8 cellular contexts compared by ENCODE assay signal in the genomic region with DNA sequence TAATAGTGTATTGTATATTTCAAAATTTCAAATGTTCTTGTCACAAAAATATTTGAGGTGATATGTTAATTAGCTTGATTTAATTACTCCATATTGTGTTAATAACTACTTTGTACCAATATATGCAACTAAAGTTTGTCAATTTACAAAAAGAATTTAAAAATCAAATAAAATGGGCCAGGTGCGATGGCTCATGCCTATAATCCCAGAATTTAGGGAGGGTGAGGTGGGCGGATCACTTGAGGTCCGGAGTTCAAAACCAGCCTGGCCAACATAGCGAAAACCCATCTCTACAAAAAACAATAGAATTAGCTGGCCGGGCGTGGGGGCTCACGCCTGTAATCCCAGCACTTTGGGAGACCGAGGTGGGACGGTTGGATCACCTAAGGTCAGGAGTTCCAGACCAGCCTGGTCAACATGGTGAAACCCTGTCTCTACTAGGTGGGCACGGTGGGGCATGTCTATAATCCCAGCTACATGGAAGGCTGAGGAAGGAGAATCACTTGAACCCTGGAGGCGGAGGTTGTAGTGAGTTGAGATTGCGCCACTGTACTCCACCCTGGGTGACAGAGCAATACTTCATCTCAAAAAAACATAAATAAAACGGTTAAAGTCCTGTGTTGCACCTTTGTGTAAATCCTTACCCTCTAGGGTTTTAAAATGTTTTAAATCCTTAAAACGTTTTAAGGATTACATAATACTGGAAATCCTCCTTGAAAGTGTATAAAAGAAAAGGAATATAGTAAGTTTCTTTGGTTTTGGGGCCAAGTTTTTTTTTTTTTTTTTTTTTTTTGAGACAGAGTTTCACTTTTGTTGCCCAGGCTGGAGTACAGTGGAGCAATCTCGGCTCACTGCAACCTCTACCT. TPM values are rescaled to one million over a fixed set of nuclear protein-coding genes. Genes with fewer than 3 reads are reported as not detected.
A peak's percentile ranks its signal among the peaks of the same experiment; 100 is the strongest.
DNase-seq lines count a peak whose midpoint lies in the region; ATAC-seq, FAIRE-seq and TF ChIP-seq lines count a peak whose summit lies in the region.

No MANE protein-coding gene starts in this region.

- peak overlapping the region; percentile 81 for H3K27ac Mint-ChIP-seq in activated CD8-positive, alpha-beta T cell treated with anti-CD3 and anti-CD28 coated beads, Interleukin-2, amount 10 ng/mL, durations not matched to agents 7 days and 5 days

- no peaks in the 10 kb centered on the region for H3K36me3 ChIP-seq in kidney (ENCODE audit: control insufficient read depth in 1 of 2, insufficient read depth in 2 of 2, low read length in 2 of 2)
- no peaks in the 10 kb centered on the region for H3K36me3 ChIP-seq in suprapubic skin

- H3K4me3 ChIP-seq in kidney (ENCODE audit: low read length in 2 of 2) (peak overlapping the region; percentile 82 to 84), suprapubic skin (peak overlapping the region; percentile 57)

- H3K27ac ChIP-seq in kidney (ENCODE audit: low read depth in 2 of 2, low read length in 2 of 2) (peak overlapping the region; percentile 51 to 94), suprapubic skin (no peak overlapping the region)

- POLR2A ChIA-PET in activated CD8-positive, alpha-beta T cell treated with anti-CD3 and anti-CD28 coated beads, Interleukin-2, amount 10 ng/mL, durations not matched to agents 7 days and 5 days (lab: Charles Lee): interaction anchor here (0.6 to 3.4 kb wide), 5 partner anchors 14 to 179 kb away, joined by 3 to 20 read pairs (median 3); a partner anchor contains a TSS

- H3K9me3 Mint-ChIP-seq in activated T-cell treated with anti-CD3 and anti-CD28 coated beads, Interleukin-2, amount 50 U/mL, for 4 hours: no peaks in the 10 kb centered on the region
- no peaks in the 10 kb centered on the region for H3K9me3 Mint-ChIP-seq in activated CD8-positive, alpha-beta T cell treated with anti-CD3 and anti-CD28 coated beads, Interleukin-2, amount 10 ng/mL, durations not matched to agents 7 days and 5 days (ENCODE audit: insufficient read depth)

- ATAC-seq in activated T-cell treated with anti-CD3 and anti-CD28 coated beads, Interleukin-2, amount 50 U/mL, for 4 hours: no peak
- ATAC-seq in activated CD8-positive, alpha-beta T cell treated with anti-CD3 and anti-CD28 coated beads, Interleukin-2, amount 10 ng/mL, durations not matched to agents 7 days and 5 days: no peak
- no peak for ATAC-seq in HG03342 (IDR thresholded peaks at IDR 0.05; ENCODE audit: unreplicated experiment)

- H3K4me1 ChIP-seq in kidney (ENCODE audit: control insufficient read depth in 1 of 2, insufficient read depth in 1 of 2, low read depth in 1 of 2, low read length in 2 of 2): peaks cover 8 to 12% of the 10 kb centered on the region in 2 donors
- peaks cover 48% of the 10 kb centered on the region for H3K4me1 ChIP-seq in suprapubic skin

- no peaks in the 10 kb centered on the region for H3K27me3 ChIP-seq in suprapubic skin

- intact Hi-C loops in kidney (cut with DNase I): no loop called here

- no peak for TF ChIP-seq CTCF in kidney (IDR thresholded peaks at IDR 0.05; ENCODE audit: borderline replicate concordance, extremely low read depth, insufficient read depth)
- no peak for TF ChIP-seq CTCF in suprapubic skin (IDR thresholded peaks at IDR 0.05)

- H3K9me3 ChIP-seq in kidney (ENCODE audit: control insufficient read depth in 1 of 2, low read length in 2 of 2) (no peaks in the 10 kb centered on the region), suprapubic skin (no peaks in the 10 kb centered on the region)

- H3K27me3 Mint-ChIP-seq in activated T-cell treated with anti-CD3 and anti-CD28 coated beads, Interleukin-2, amount 50 U/mL, for 4 hours (ENCODE audit: low read depth): no peaks in the 10 kb centered on the region
- no peaks in the 10 kb centered on the region for H3K27me3 Mint-ChIP-seq in activated CD8-positive, alpha-beta T cell treated with anti-CD3 and anti-CD28 coated beads, Interleukin-2, amount 10 ng/mL, durations not matched to agents 7 days and 5 days (ENCODE audit: low read depth)

- CTCF ChIA-PET in activated CD8-positive, alpha-beta T cell treated with anti-CD3 and anti-CD28 coated beads, Interleukin-2, amount 10 ng/mL, durations not matched to agents 7 days and 5 days (lab: Charles Lee): interaction anchor here (0.9 to 4.4 kb wide), 16 partner anchors 13 to 280 kb away, joined by 3 to 44 read pairs (median 6); a partner anchor contains a TSS

- no peak for TF ChIP-seq EP300 in suprapubic skin (IDR thresholded peaks at IDR 0.05)

- WGBS in suprapubic skin: 53% methylated on average over 15 of the region's 15 CpGs

- no peak for FAIRE-seq in kidney (lab: Jason Lieb, UNC)

- peaks cover 15% of the 10 kb centered on the region for H3K36me3 Mint-ChIP-seq in activated T-cell treated with anti-CD3 and anti-CD28 coated beads, Interleukin-2, amount 50 U/mL, for 4 hours (ENCODE audit: insufficient read depth)
- H3K36me3 Mint-ChIP-seq in activated CD8-positive, alpha-beta T cell treated with anti-CD3 and anti-CD28 coated beads, Interleukin-2, amount 10 ng/mL, durations not matched to agents 7 days and 5 days (ENCODE audit: low read depth): peaks cover 35% of the 10 kb centered on the region

- no peak for TF ChIP-seq POLR2A in suprapubic skin (IDR thresholded peaks at IDR 0.05)

- peak overlapping the region; percentile 95 for H3K4me3 Mint-ChIP-seq in activated T-cell treated with anti-CD3 and anti-CD28 coated beads, Interleukin-2, amount 50 U/mL, for 4 hours
- peak overlapping the region; percentile 87 for H3K4me3 Mint-ChIP-seq in activated CD8-positive, alpha-beta T cell treated with anti-CD3 and anti-CD28 coated beads, Interleukin-2, amount 10 ng/mL, durations not matched to agents 7 days and 5 days

- peaks cover 29% of the 10 kb centered on the region for H3K4me1 Mint-ChIP-seq in activated T-cell treated with anti-CD3 and anti-CD28 coated beads, Interleukin-2, amount 50 U/mL, for 4 hours (ENCODE audit: low read depth)
- H3K4me1 Mint-ChIP-seq in activated CD8-positive, alpha-beta T cell treated with anti-CD3 and anti-CD28 coated beads, Interleukin-2, amount 10 ng/mL, durations not matched to agents 7 days and 5 days (ENCODE audit: low read depth): peaks cover 34% of the 10 kb centered on the region

- no peak for DNase-seq in activated T-cell treated with anti-CD3 and anti-CD28 coated beads, Interleukin-2, amount 50 U/mL, for 4 hours
- no peak for DNase-seq in activated T-cell treated with anti-CD3 and anti-CD28 coated beads for 4 hours
- DNase-seq in activated CD8-positive, alpha-beta T cell treated with anti-CD3 and anti-CD28 coated beads, Interleukin-2, amount 10 ng/mL, durations not matched to agents 7 days and 5 days: no peak
- peak; percentile 47 for DNase-seq in kidney
- DNase-seq in suprapubic skin (ENCODE audit: low spot score in 2 of 2): no peak
- no peak for DNase-seq in dermis blood vessel endothelial cell
- DNase-seq in iPS-NIHi7 (ENCODE audit: extremely low spot score): no peak

- H3K9ac ChIP-seq in kidney (ENCODE audit: low read length in 2 of 2): peak overlapping the region in 1 of 2 donors; percentile 80

RNA-seq across cellular contexts. Expression of a gene that starts 4.0 kb away (rescaled TPM):
- 10 to 100 TPM; 76.1 to 97.7 (median 93.0) TPM for total RNA-seq in activated T-cell treated with anti-CD3 and anti-CD28 coated beads, Interleukin-2, amount 50 U/mL, for 4 hours
- 10 to 100 TPM; 84.6 to 87.1 TPM for total RNA-seq in activated CD8-positive, alpha-beta T cell treated with anti-CD3 and anti-CD28 coated beads, Interleukin-2, amount 10 ng/mL, durations not matched to agents 7 days and 5 days
- 142 TPM for total RNA-seq in kidney
- polyA plus RNA-seq in kidney (ENCODE audit: insufficient read depth, low read depth, low replicate concordance): 175 TPM
- total RNA-seq in suprapubic skin: 100 to 1,000 TPM; 243 to 686 (median 558) TPM
- 68.8 and 71.5 TPM in 2 replicates for total RNA-seq in dermis blood vessel endothelial cell

RNA-seq across cellular contexts. Expression of a gene that starts 16.2 kb away (rescaled TPM):
- total RNA-seq in activated T-cell treated with anti-CD3 and anti-CD28 coated beads, Interleukin-2, amount 50 U/mL, for 4 hours: 10 to 100 TPM; 33.3 to 38.1 (median 34.2) TPM
- 10 to 100 TPM; 75.6 to 75.7 TPM for total RNA-seq in activated CD8-positive, alpha-beta T cell treated with anti-CD3 and anti-CD28 coated beads, Interleukin-2, amount 10 ng/mL, durations not matched to agents 7 days and 5 days
- total RNA-seq in kidney: 133 TPM
- polyA plus RNA-seq in kidney (ENCODE audit: insufficient read depth, low read depth, low replicate concordance): 209 TPM
- total RNA-seq in suprapubic skin: 100 to 1,000 TPM; 200 to 464 (median 408) TPM
- total RNA-seq in dermis blood vessel endothelial cell: 139 and 155 TPM in 2 replicates

RNA-seq across cellular contexts. Expression of a gene that starts 16.5 kb away (rescaled TPM):
- 1 to 10 TPM; 1.6 to 1.8 (median 1.7) TPM for total RNA-seq in activated T-cell treated with anti-CD3 and anti-CD28 coated beads, Interleukin-2, amount 50 U/mL, for 4 hours
- 1 to 10 TPM; 3.0 to 3.1 TPM for total RNA-seq in activated CD8-positive, alpha-beta T cell treated with anti-CD3 and anti-CD28 coated beads, Interleukin-2, amount 10 ng/mL, durations not matched to agents 7 days and 5 days
- total RNA-seq in kidney: 1.7 TPM
- 2.3 TPM for polyA plus RNA-seq in kidney (ENCODE audit: insufficient read depth, low read depth, low replicate concordance)
- 1 to 10 TPM in 3 of 4 donors, under 1 TPM in 1; 0.83 to 3.1 (median 1.8) TPM for total RNA-seq in suprapubic skin
- total RNA-seq in dermis blood vessel endothelial cell: 0.51 and 0.85 TPM in 2 replicates

RNA-seq across cellular contexts. Expression of a gene that starts 24.8 kb away (rescaled TPM):
- 100 to 1,000 TPM; 163 to 192 (median 184) TPM for total RNA-seq in activated T-cell treated with anti-CD3 and anti-CD28 coated beads, Interleukin-2, amount 50 U/mL, for 4 hours
- 100 to 1,000 TPM; 123 to 128 TPM for total RNA-seq in activated CD8-positive, alpha-beta T cell treated with anti-CD3 and anti-CD28 coated beads, Interleukin-2, amount 10 ng/mL, durations not matched to agents 7 days and 5 days
- 41.6 TPM for total RNA-seq in kidney
- 70.6 TPM for polyA plus RNA-seq in kidney (ENCODE audit: insufficient read depth, low read depth, low replicate concordance)
- 10 to 100 TPM; 21.7 to 39.5 (median 30.2) TPM for total RNA-seq in suprapubic skin
- 32.0 and 36.9 TPM in 2 replicates for total RNA-seq in dermis blood vessel endothelial cell

RNA-seq across cellular contexts. Expression of a gene that starts 31.0 kb away (rescaled TPM):
- total RNA-seq in activated T-cell treated with anti-CD3 and anti-CD28 coated beads, Interleukin-2, amount 50 U/mL, for 4 hours: 10 to 100 TPM; 25.6 to 26.7 (median 26.0) TPM
- total RNA-seq in activated CD8-positive, alpha-beta T cell treated with anti-CD3 and anti-CD28 coated beads, Interleukin-2, amount 10 ng/mL, durations not matched to agents 7 days and 5 days: 10 to 100 TPM; 16.5 to 17.8 TPM
- total RNA-seq in kidney (66.9 TPM), suprapubic skin (10 to 100 TPM; 22.2 to 42.7 (median 39.8) TPM), dermis blood vessel endothelial cell (66.8 and 78.1 TPM in 2 replicates)
- polyA plus RNA-seq in kidney (ENCODE audit: insufficient read depth, low read depth, low replicate concordance): 131 TPM
